In the genomic region with DNA sequence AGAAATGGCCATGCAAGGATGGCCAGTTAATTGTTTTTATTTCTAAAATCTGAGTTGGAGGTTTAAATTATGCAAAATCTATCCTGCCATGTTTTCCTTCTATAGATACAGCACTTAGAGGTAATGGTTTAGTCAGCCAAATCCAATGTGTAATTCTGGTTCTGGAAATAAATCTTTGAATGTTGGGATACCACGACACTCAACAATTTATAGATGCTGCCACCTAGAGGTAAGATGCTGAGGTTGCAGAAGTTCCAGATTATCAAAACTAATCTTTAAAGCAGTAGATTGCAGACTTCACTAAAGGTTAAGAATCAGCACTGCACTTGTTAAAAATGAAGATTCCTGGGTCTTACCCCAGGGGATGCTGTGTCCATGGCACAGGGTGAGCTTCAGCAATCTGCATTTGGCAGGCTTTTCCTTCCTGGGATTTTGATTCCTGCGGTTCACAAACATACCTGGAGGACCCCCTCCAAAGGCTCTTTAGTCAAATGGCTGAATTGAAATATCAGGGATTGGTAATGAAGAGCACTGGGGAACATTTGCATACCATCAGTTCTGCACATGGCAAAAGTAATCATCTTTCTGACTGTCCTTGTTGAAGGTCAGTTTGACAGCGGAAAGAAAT, we compare ENCODE assay signal across 8 cellular contexts. TPM values are rescaled to one million over a fixed set of nuclear protein-coding genes. Genes with fewer than 3 reads are reported as not detected.
DNase-seq lines count a peak whose midpoint lies in the region; ATAC-seq, FAIRE-seq and TF ChIP-seq lines count a peak whose summit lies in the region.

No MANE protein-coding gene starts in this region.

- H3K27me3 Mint-ChIP-seq in activated CD8-positive, alpha-beta T cell treated with anti-CD3 and anti-CD28 coated beads for 36 hours: no peaks in the 10 kb centered on the region
- no peaks in the 10 kb centered on the region for H3K27me3 Mint-ChIP-seq in activated CD8-positive, alpha-beta T cell treated with anti-CD3 and anti-CD28 coated beads, Interleukin-2, amount 10 ng/mL, durations not matched to agents 7 days and 5 days (ENCODE audit: low read depth)

- no peak overlapping the region for H2AFZ ChIP-seq in K562 (ENCODE audit: low read depth, low read length)

- H3K4me3 Mint-ChIP-seq in activated CD8-positive, alpha-beta T cell treated with anti-CD3 and anti-CD28 coated beads for 36 hours: no peak overlapping the region
- no peak overlapping the region for H3K4me3 Mint-ChIP-seq in activated CD8-positive, alpha-beta T cell treated with anti-CD3 and anti-CD28 coated beads, Interleukin-2, amount 10 ng/mL, durations not matched to agents 7 days and 5 days

- WGBS in K562 (ENCODE audit: insufficient coverage, low coverage, missing lambda C conversion rate): 0% methylated on average over 3 of the region's 3 CpGs
- WGBS in suprapubic skin: 53% methylated on average over 3 of the region's 3 CpGs

- TF ChIP-seq RAD21 in K562 (CRISPR knock-in tag; conservative IDR thresholded peaks at IDR 0.05 in 1 of 2, IDR thresholded peaks at IDR 0.05 in 1 of 2): peak; percentile 23 to 55; a peak in 3 of 4 replicates

- TF ChIP-seq POLR2A in K562 (conservative IDR thresholded peaks at IDR 0.05) (no peak), suprapubic skin (IDR thresholded peaks at IDR 0.05) (no peak)

- no peaks in the 10 kb centered on the region for H3K9me1 ChIP-seq in K562 (ENCODE audit: control insufficient read depth, insufficient read depth, low read length)

- no TSS peak for BruUV-seq in K562 (replicated peaks; lab: Mats Ljungman, UMichigan)

- H3K36me3 ChIP-seq in K562 (ENCODE audit: control insufficient read depth, insufficient read depth, low read length): no peaks in the 10 kb centered on the region
- no peaks in the 10 kb centered on the region for H3K36me3 ChIP-seq in suprapubic skin

- CTCF ChIA-PET in activated CD8-positive, alpha-beta T cell treated with anti-CD3 and anti-CD28 coated beads for 36 hours (lab: Charles Lee): interaction anchor here (0.7 to 3.0 kb wide), 5 partner anchors 9 to 70 kb away, joined by 3 to 11 read pairs (median 3); no protein-coding TSS in a partner anchor
- CTCF ChIA-PET in activated CD8-positive, alpha-beta T cell treated with anti-CD3 and anti-CD28 coated beads, Interleukin-2, amount 10 ng/mL, durations not matched to agents 7 days and 5 days (lab: Charles Lee): interaction anchor here (0.6 kb wide), 1 partner anchor 8 kb away, joined by 3 read pairs; no protein-coding TSS in a partner anchor
- CTCF ChIA-PET in K562 (lab: Yijun Ruan, JAX; ENCODE audit: low intra/inter-chr PET ratio): no interaction called here

- H3K9ac ChIP-seq in K562 (ENCODE audit: insufficient read depth in 1 of 2, low read depth in 2 of 2, low read length in 2 of 2): no peak overlapping the region

- H3K4me1 Mint-ChIP-seq in activated CD8-positive, alpha-beta T cell treated with anti-CD3 and anti-CD28 coated beads for 36 hours (ENCODE audit: low read depth): no peaks in the 10 kb centered on the region
- H3K4me1 Mint-ChIP-seq in activated CD8-positive, alpha-beta T cell treated with anti-CD3 and anti-CD28 coated beads, Interleukin-2, amount 10 ng/mL, durations not matched to agents 7 days and 5 days (ENCODE audit: low read depth): no peaks in the 10 kb centered on the region

- TF ChIP-seq CTCF in activated CD8-positive, alpha-beta T cell treated with anti-CD3 and anti-CD28 coated beads for 36 hours (IDR thresholded peaks at IDR 0.05): peak; percentile 39
- TF ChIP-seq CTCF in K562 (IDR thresholded peaks at IDR 0.05 in 2 of 3, conservative IDR thresholded peaks at IDR 0.05 in 1 of 3; ENCODE audit: insufficient read depth in 2 of 3, low read depth in 1 of 3, low read length in 3 of 3) (peak; percentile 33 to 70 (median 65); a peak in 5 of 6 replicates), suprapubic skin (IDR thresholded peaks at IDR 0.05) (peak in 1 of 2 donors; percentile 48)

- H4K20me1 ChIP-seq in K562 (replicated peaks; ENCODE audit: control insufficient read depth, insufficient read depth, low read length): no peaks in the 10 kb centered on the region

- POLR2A ChIA-PET in activated CD8-positive, alpha-beta T cell treated with anti-CD3 and anti-CD28 coated beads for 36 hours (lab: Charles Lee): no interaction called here
- POLR2A ChIA-PET in activated CD8-positive, alpha-beta T cell treated with anti-CD3 and anti-CD28 coated beads, Interleukin-2, amount 10 ng/mL, durations not matched to agents 7 days and 5 days (lab: Charles Lee): no interaction called here
- POLR2A ChIA-PET in K562 (lab: Yijun Ruan, JAX): no interaction called here

- H3K27ac Mint-ChIP-seq in activated CD8-positive, alpha-beta T cell treated with anti-CD3 and anti-CD28 coated beads for 36 hours: no peak overlapping the region
- H3K27ac Mint-ChIP-seq in activated CD8-positive, alpha-beta T cell treated with anti-CD3 and anti-CD28 coated beads, Interleukin-2, amount 10 ng/mL, durations not matched to agents 7 days and 5 days: no peak overlapping the region

- no peak for DNase-seq in activated CD8-positive, alpha-beta T cell treated with anti-CD3 and anti-CD28 coated beads for 36 hours
- no peak for DNase-seq in activated CD8-positive, alpha-beta T cell treated with anti-CD3 and anti-CD28 coated beads, Interleukin-2, amount 10 ng/mL, durations not matched to agents 7 days and 5 days
- DNase-seq in M059J (ENCODE audit: low read depth) (peak; percentile 33), K562 (ENCODE audit: extremely low read depth in 1 of 4, low spot score in 3 of 4) (peak; percentile 19 to 33 (median 28)), lung microvascular endothelial cell (ENCODE audit: low read depth in 2 of 2) (peak; percentile 40 to 45), T-helper 9 cell (no peak), suprapubic skin (ENCODE audit: low spot score in 2 of 2) (no peak)
- DNase-seq in activated CD4-positive, CD25-positive, alpha-beta regulatory T cell treated with anti-CD3 and anti-CD28 coated beads, Interleukin-2, amount 50 U/mL, for 72 hours: no peak

- H3K36me3 Mint-ChIP-seq in activated CD8-positive, alpha-beta T cell treated with anti-CD3 and anti-CD28 coated beads for 36 hours (ENCODE audit: low read depth): no peaks in the 10 kb centered on the region
- no peaks in the 10 kb centered on the region for H3K36me3 Mint-ChIP-seq in activated CD8-positive, alpha-beta T cell treated with anti-CD3 and anti-CD28 coated beads, Interleukin-2, amount 10 ng/mL, durations not matched to agents 7 days and 5 days (ENCODE audit: low read depth)

- no peak for TF ChIP-seq EP300 in K562 (IDR thresholded peaks at IDR 0.05; ENCODE audit: low read length)
- TF ChIP-seq EP300 in suprapubic skin (IDR thresholded peaks at IDR 0.05): no peak

- H3K4me2 ChIP-seq in K562 (ENCODE audit: insufficient read depth, low read length): no peak overlapping the region

- H3K4me3 ChIP-seq in K562: no peak overlapping the region
- no peak overlapping the region for H3K4me3 ChIP-seq in suprapubic skin

- in situ Hi-C loops in K562 (cut with MboI): no loop called here

- H3K4me1 ChIP-seq in K562 (replicated peaks in 1 of 2; ENCODE audit: control insufficient read depth in 2 of 2, insufficient read depth in 2 of 2, low read length in 2 of 2): no peaks in the 10 kb centered on the region
- no peaks in the 10 kb centered on the region for H3K4me1 ChIP-seq in suprapubic skin

- no peak for ATAC-seq in activated CD8-positive, alpha-beta T cell treated with anti-CD3 and anti-CD28 coated beads for 36 hours
- ATAC-seq in activated CD8-positive, alpha-beta T cell treated with anti-CD3 and anti-CD28 coated beads, Interleukin-2, amount 10 ng/mL, durations not matched to agents 7 days and 5 days: no peak
- peak; percentile 58 for ATAC-seq in K562

- H3K79me2 ChIP-seq in K562 (ENCODE audit: control insufficient read depth, insufficient read depth, low read length): no peaks in the 10 kb centered on the region

- H3K27me3 ChIP-seq in K562 (ENCODE audit: control insufficient read depth in 2 of 2, insufficient read depth in 2 of 2, low read length in 2 of 2): no peaks in the 10 kb centered on the region
- H3K27me3 ChIP-seq in suprapubic skin: peaks cover 4% of the 10 kb centered on the region

- peaks cover 2% of the 10 kb centered on the region for H3K9me3 Mint-ChIP-seq in activated CD8-positive, alpha-beta T cell treated with anti-CD3 and anti-CD28 coated beads for 36 hours
- no peaks in the 10 kb centered on the region for H3K9me3 Mint-ChIP-seq in activated CD8-positive, alpha-beta T cell treated with anti-CD3 and anti-CD28 coated beads, Interleukin-2, amount 10 ng/mL, durations not matched to agents 7 days and 5 days (ENCODE audit: insufficient read depth)

- H3K9me3 ChIP-seq in K562 (replicated peaks; ENCODE audit: control insufficient read depth, insufficient read depth, low read depth, low read length) (no peaks in the 10 kb centered on the region), suprapubic skin (no peaks in the 10 kb centered on the region)

- FAIRE-seq in K562 (lab: Jason Lieb, UNC): peak; percentile 80

- intact Hi-C loops in activated CD8-positive, alpha-beta T cell treated with anti-CD3 and anti-CD28 coated beads for 36 hours (cut with micrococcal nuclease): no loop called here
- intact Hi-C loops in K562 (cut with micrococcal nuclease): loop anchor here (1.0 to 5.0 kb wide), 2 partner anchors 72 to 509 kb away; no protein-coding TSS in a partner anchor

- no peak overlapping the region for H3K27ac ChIP-seq in K562 (ENCODE audit: extremely low read depth, low read depth, low read length)
- no peak overlapping the region for H3K27ac ChIP-seq in suprapubic skin

RNA-seq across cellular contexts. Expression of a gene that starts 53.4 kb away (rescaled TPM):
- not detected for total RNA-seq in activated CD8-positive, alpha-beta T cell treated with anti-CD3 and anti-CD28 coated beads for 36 hours
- not detected for total RNA-seq in activated CD8-positive, alpha-beta T cell treated with anti-CD3 and anti-CD28 coated beads, Interleukin-2, amount 10 ng/mL, durations not matched to agents 7 days and 5 days
- 0.07 and 0.69 TPM in 2 replicates for total RNA-seq in M059J (2014; rRNA removed; shearing (Covaris generic))
- total RNA-seq in K562 (2011; cell fraction: chromatin; rRNA removed; ENCODE audit: low replicate concordance): not detected in 2 replicates
- not detected in 2 replicates for total RNA-seq in K562 (2011; cell fraction: nucleolus; rRNA removed)
- not detected in 2 replicates for total RNA-seq in K562 (2011; cell fraction: nucleoplasm; rRNA removed)
- total RNA-seq in K562 (2014; rRNA removed) (not detected in 2 replicates), K562 (2014; rRNA removed; fragmentation: Illumina TruSeq; extraction: Trizol) (not detected in 2 replicates), K562 (2015; rRNA removed; fragmentation: Illumina TruSeq; extraction: Trizol) (not detected in 2 replicates), K562 (2021) (not detected in 2 replicates), lung microvascular endothelial cell (0.99 and 1.3 TPM in 2 replicates), suprapubic skin (1 to 10 TPM in 1 of 4 donors, under 1 TPM in 1, not detected in 2; 0.30 to 1.2 TPM)
- polyA plus RNA-seq in K562 (2011; rRNA removed) (not detected in 2 replicates), K562 (2014; fragmentation: Illumina TruSeq; extraction: Trizol) (not detected in 2 replicates), K562 (2014; fragmentation: Nextera tagmentation; extraction: Ambion mirVana) (not detected), K562 (2014; rRNA removed) (not detected in 2 replicates)
- polyA plus RNA-seq in K562 (2011; cell fraction: cytosol; rRNA removed): not detected in 2 replicates
- polyA plus RNA-seq in K562 (2011; cell fraction: nucleus; rRNA removed): not detected in 2 replicates
- not detected in 2 replicates for polyA plus RNA-seq in K562 (2012)
- not detected in 2 replicates for polyA minus RNA-seq in K562 (2011; rRNA and poly(A)+ RNA removed)
- not detected in 2 replicates for polyA minus RNA-seq in K562 (2011; cell fraction: cytosol; rRNA and poly(A)+ RNA removed)
- polyA minus RNA-seq in K562 (2011; cell fraction: nucleus; rRNA and poly(A)+ RNA removed): not detected in 2 replicates

Comparison
In these comparisons a context has a peak if more than half of its experiments do, and no peak if none do; other contexts are left out.
1. DNase-seq: peak in M059J (single experiment), K562 (4 of 4) and lung microvascular endothelial cell (2 of 2); none in activated CD8-positive, alpha-beta T cell treated with anti-CD3 and anti-CD28 coated beads for 36 hours (single experiment), activated CD8-positive, alpha-beta T cell treated with anti-CD3 and anti-CD28 coated beads, Interleukin-2, amount 10 ng/mL, durations not matched to agents 7 days and 5 days (single experiment), T-helper 9 cell (single experiment), activated CD4-positive, CD25-positive, alpha-beta regulatory T cell treated with anti-CD3 and anti-CD28 coated beads, Interleukin-2, amount 50 U/mL, for 72 hours (single experiment) and suprapubic skin (0 of 2).